Comparison of ENCODE assay signal across 1 cellular context in the genomic region with DNA sequence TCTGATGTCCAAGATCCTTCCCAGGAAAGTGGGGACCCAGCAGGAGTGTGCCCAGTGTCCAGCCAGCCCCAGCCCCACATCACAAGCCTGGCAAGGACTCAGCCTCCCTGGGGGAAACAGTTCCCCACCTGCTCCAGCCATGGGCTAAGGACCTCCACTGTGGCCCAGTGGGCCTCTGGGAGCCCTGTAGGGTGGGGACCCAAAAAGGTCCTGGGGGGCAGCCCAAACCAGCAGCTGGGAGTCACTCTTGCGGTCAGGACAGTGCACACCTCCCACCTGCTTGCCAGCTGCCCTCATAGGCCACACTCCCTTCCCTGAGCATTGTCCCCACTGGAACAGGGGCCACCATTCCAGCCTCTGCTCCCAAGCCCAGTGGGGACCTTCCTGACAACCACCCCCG.
TF ChIP-seq lines count a peak whose summit lies in the region.

No MANE protein-coding gene starts in this region.

TF ChIP-seq in HEK293, 187 proteins besides CTCF, POLR2A, EP300 and RAD21 (continued from another document):
- TF ChIP-seq, protein P1, sequence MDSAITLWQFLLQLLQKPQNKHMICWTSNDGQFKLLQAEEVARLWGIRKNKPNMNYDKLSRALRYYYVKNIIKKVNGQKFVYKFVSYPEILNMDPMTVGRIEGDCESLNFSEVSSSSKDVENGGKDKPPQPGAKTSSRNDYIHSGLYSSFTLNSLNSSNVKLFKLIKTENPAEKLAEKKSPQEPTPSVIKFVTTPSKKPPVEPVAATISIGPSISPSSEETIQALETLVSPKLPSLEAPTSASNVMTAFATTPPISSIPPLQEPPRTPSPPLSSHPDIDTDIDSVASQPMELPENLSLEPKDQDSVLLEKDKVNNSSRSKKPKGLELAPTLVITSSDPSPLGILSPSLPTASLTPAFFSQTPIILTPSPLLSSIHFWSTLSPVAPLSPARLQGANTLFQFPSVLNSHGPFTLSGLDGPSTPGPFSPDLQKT (IDR thresholded peaks at IDR 0.05; ENCODE audit: borderline replicate concordance, low read depth, low read length), result no peak
- TF ChIP-seq ZNF169 (tag by site-specific recombination; IDR thresholded peaks at IDR 0.05), result no peak
- TF ChIP-seq ZNF248 (tag by site-specific recombination; IDR thresholded peaks at IDR 0.05), result no peak
- TF ChIP-seq ZNF48 (tag by site-specific recombination; IDR thresholded peaks at IDR 0.05), result no peak
- peak; percentile 50 for TF ChIP-seq ZBTB8A (tag by site-specific recombination; IDR thresholded peaks at IDR 0.05)
- TF ChIP-seq, protein P2, sequence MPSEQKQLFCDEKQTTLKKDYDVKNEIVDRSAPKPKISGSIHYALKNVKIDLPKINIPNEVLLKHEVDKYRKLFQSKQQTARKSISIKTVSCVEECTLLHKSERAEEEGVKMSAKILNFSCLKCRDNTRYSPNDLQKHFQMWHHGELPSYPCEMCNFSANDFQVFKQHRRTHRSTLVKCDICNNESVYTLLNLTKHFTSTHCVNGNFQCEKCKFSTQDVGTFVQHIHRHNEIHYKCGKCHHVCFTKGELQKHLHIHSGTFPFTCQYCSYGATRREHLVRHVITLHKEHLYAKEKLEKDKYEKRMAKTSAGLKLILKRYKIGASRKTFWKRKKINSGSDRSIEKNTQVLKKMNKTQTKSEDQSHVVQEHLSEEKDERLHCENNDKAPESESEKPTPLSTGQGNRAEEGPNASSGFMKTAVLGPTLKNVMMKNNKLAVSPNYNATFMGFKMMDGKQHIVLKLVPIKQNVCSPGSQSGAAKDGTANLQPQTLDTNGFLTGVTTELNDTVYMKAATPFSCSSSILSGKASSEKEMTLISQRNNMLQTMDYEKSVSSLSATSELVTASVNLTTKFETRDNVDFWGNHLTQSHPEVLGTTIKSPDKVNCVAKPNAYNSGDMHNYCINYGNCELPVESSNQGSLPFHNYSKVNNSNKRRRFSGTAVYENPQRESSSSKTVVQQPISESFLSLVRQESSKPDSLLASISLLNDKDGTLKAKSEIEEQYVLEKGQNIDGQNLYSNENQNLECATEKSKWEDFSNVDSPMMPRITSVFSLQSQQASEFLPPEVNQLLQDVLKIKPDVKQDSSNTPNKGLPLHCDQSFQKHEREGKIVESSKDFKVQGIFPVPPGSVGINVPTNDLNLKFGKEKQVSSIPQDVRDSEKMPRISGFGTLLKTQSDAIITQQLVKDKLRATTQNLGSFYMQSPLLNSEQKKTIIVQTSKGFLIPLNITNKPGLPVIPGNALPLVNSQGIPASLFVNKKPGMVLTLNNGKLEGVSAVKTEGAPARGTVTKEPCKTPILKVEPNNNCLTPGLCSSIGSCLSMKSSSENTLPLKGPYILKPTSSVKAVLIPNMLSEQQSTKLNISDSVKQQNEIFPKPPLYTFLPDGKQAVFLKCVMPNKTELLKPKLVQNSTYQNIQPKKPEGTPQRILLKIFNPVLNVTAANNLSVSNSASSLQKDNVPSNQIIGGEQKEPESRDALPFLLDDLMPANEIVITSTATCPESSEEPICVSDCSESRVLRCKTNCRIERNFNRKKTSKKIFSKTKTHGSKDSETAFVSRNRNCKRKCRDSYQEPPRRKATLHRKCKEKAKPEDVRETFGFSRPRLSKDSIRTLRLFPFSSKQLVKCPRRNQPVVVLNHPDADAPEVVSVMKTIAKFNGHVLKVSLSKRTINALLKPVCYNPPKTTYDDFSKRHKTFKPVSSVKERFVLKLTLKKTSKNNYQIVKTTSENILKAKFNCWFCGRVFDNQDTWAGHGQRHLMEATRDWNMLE (tag by site-specific recombination; conservative IDR thresholded peaks at IDR 0.05; ENCODE audit: low read depth), result no peak
- TF ChIP-seq, protein P3, sequence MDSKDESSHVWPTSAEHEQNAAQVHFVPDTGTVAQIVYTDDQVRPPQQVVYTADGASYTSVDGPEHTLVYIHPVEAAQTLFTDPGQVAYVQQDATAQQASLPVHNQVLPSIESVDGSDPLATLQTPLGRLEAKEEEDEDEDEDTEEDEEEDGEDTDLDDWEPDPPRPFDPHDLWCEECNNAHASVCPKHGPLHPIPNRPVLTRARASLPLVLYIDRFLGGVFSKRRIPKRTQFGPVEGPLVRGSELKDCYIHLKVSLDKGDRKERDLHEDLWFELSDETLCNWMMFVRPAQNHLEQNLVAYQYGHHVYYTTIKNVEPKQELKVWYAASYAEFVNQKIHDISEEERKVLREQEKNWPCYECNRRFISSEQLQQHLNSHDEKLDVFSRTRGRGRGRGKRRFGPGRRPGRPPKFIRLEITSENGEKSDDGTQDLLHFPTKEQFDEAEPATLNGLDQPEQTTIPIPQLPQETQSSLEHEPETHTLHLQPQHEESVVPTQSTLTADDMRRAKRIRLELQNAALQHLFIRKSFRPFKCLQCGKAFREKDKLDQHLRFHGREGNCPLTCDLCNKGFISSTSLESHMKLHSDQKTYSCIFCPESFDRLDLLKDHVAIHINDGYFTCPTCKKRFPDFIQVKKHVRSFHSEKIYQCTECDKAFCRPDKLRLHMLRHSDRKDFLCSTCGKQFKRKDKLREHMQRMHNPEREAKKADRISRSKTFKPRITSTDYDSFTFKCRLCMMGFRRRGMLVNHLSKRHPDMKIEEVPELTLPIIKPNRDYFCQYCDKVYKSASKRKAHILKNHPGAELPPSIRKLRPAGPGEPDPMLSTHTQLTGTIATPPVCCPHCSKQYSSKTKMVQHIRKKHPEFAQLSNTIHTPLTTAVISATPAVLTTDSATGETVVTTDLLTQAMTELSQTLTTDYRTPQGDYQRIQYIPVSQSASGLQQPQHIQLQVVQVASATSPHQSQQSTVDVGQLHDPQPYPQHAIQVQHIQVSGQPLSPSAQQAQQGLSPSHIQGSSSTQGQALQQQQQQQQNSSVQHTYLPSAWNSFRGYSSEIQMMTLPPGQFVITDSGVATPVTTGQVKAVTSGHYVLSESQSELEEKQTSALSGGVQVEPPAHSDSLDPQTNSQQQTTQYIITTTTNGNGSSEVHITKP (tag by site-specific recombination; IDR thresholded peaks at IDR 0.05), result no peak
- TF ChIP-seq ZNF214 (tag by site-specific recombination; IDR thresholded peaks at IDR 0.05; ENCODE audit: borderline replicate concordance), result no peak
- TF ChIP-seq ZNF501 (tag by site-specific recombination; IDR thresholded peaks at IDR 0.05), result no peak
- no peak for TF ChIP-seq ZNF521 (tag by site-specific recombination; IDR thresholded peaks at IDR 0.05)
- 0 out of 2 replicates have a peak, but pooled peaks have one; percentile 58 for TF ChIP-seq GLIS2 (tag by site-specific recombination; IDR thresholded peaks at IDR 0.05)
